Comparison of ENCODE assay signal across 13 cellular contexts in genomic region chr18:61569176-61569892, GRCh38.
DNase-seq lines count a peak whose midpoint lies in the region; ATAC-seq and TF ChIP-seq lines count a peak whose summit lies in the region.
"Had no signal": no experiment of that assay in that cellular context is flagged by ENCODE, and none has a peak within 500 bp of the region (broad histone marks: within the 10 kb centered on the region; RNA-seq: fewer than 3 reads in every experiment).

No MANE protein-coding gene starts in this region.

- POLR2A ChIA-PET in PC-3 (lab: Charles Lee; ENCODE audit: unreplicated experiment) = no interaction called here

- H3K79me2 ChIP-seq in DND-41 (ENCODE audit: insufficient read depth, low read length) = no peaks in the 10 kb centered on the region
- no peaks in the 10 kb centered on the region for H3K79me2 ChIP-seq in PC-3 (ENCODE audit: low read length)

- peaks cover 30% of the 10 kb centered on the region for H3K9me3 Mint-ChIP-seq in osteocyte (ENCODE audit: unreplicated experiment)
- no peaks in the 10 kb centered on the region for H3K9me3 Mint-ChIP-seq in activated T-helper 1 cell treated with anti-CD3 and anti-CD28 coated beads, Interleukin-12 subunit alpha, Interleukin-12 subunit beta, Interleukin-2, Interleukin-4 antibody, amounts not matched to agents 30 ng/mL and 10 ng/mL and 1 ng/mL, durations not matched to agents 14 hours and 24 hours and 36 hours

- DNase-seq in DND-41 = peak; percentile 32
- peak; percentile 58 for DNase-seq in PC-3
- DNase-seq in epidermal melanocyte (ENCODE audit: insufficient read length, low spot score) = peak; percentile 41
- DNase-seq in osteocyte (ENCODE audit: extremely low spot score, unreplicated experiment) = peak; percentile 87
- no peak for DNase-seq in stimulated activated CD4-positive, alpha-beta T cell treated with anti-CD3 and anti-CD28 coated beads, Interleukin-2, amount 100 ng/mL, for 48 hours
- DNase-seq in activated CD4-positive, alpha-beta T cell treated with anti-CD3 and anti-CD28 coated beads for 1 hour = no peak
- no peak for DNase-seq in activated T-helper 1 cell treated with anti-CD3 and anti-CD28 coated beads, Interleukin-12 subunit alpha, Interleukin-12 subunit beta, Interleukin-2, Interleukin-4 antibody, amounts not matched to agents 30 ng/mL and 10 ng/mL and 1 ng/mL, durations not matched to agents 14 hours and 24 hours and 36 hours (ENCODE audit: low spot score)
- DNase-seq: activated T-cell treated with anti-CD3 and anti-CD28 coated beads for 4 hours; DMS79; effector memory CD4-positive, alpha-beta T cell; NCI-H1105 treated with DMSO at 0.1 percent for 48 hours had no signal

- H3K36me3 ChIP-seq in DND-41 (ENCODE audit: insufficient read depth, low read length) (no peaks in the 10 kb centered on the region), PC-3 (ENCODE audit: low read depth, low read length) (no peaks in the 10 kb centered on the region)

- no peak overlapping the region for H3K4me2 ChIP-seq in DND-41 (ENCODE audit: insufficient read depth, low read length)
- peak overlapping the region; percentile 23; the same call in 1 of the 2 replicates for H3K4me2 ChIP-seq in PC-3 (ENCODE audit: low read length)

- no TSS peak for BruUV-seq in PC-3 (replicated peaks; lab: Mats Ljungman, UMichigan)

- no peaks in the 10 kb centered on the region for H3F3A ChIP-seq in PC-3 (ENCODE audit: low read length, unreplicated experiment)

- TF ChIP-seq CTCF in DND-41 (IDR thresholded peaks at IDR 0.05; ENCODE audit: borderline replicate concordance, extremely low read depth, low read length, poor library complexity, severe bottlenecking) = no peak
- no peak for TF ChIP-seq CTCF in PC-3 (conservative IDR thresholded peaks at IDR 0.05; ENCODE audit: low read depth, low read length)
- TF ChIP-seq CTCF in osteocyte (IDR thresholded peaks at IDR 0.05) = no peak

- CTCF ChIA-PET in PC-3 (lab: Charles Lee) = no interaction called here

- peaks cover 5% of the 10 kb centered on the region for H3K36me3 Mint-ChIP-seq in osteocyte (ENCODE audit: unreplicated experiment)
- no peaks in the 10 kb centered on the region for H3K36me3 Mint-ChIP-seq in activated T-helper 1 cell treated with anti-CD3 and anti-CD28 coated beads, Interleukin-12 subunit alpha, Interleukin-12 subunit beta, Interleukin-2, Interleukin-4 antibody, amounts not matched to agents 30 ng/mL and 10 ng/mL and 1 ng/mL, durations not matched to agents 14 hours and 24 hours and 36 hours (ENCODE audit: low read depth)
- H3K36me3 Mint-ChIP-seq: memory B cell had no signal

- intact Hi-C loops in PC-3 (cut with micrococcal nuclease) = no loop called here
- intact Hi-C loops in activated T-helper 1 cell treated with anti-CD3 and anti-CD28 coated beads, Interleukin-12 subunit alpha, Interleukin-12 subunit beta, Interleukin-2, Interleukin-4 antibody, amounts not matched to agents 30 ng/mL and 10 ng/mL and 1 ng/mL, durations not matched to agents 14 hours and 24 hours and 36 hours (cut with micrococcal nuclease) = no loop called here

- H3K4me1 Mint-ChIP-seq in osteocyte (ENCODE audit: unreplicated experiment) = peaks cover 28% of the 10 kb centered on the region
- H3K4me1 Mint-ChIP-seq in activated T-helper 1 cell treated with anti-CD3 and anti-CD28 coated beads, Interleukin-12 subunit alpha, Interleukin-12 subunit beta, Interleukin-2, Interleukin-4 antibody, amounts not matched to agents 30 ng/mL and 10 ng/mL and 1 ng/mL, durations not matched to agents 14 hours and 24 hours and 36 hours (ENCODE audit: low read depth) = no peaks in the 10 kb centered on the region
- H3K4me1 Mint-ChIP-seq: memory B cell had no signal

- H3K27me3 Mint-ChIP-seq in osteocyte (ENCODE audit: unreplicated experiment) = no peaks in the 10 kb centered on the region
- H3K27me3 Mint-ChIP-seq in activated T-helper 1 cell treated with anti-CD3 and anti-CD28 coated beads, Interleukin-12 subunit alpha, Interleukin-12 subunit beta, Interleukin-2, Interleukin-4 antibody, amounts not matched to agents 30 ng/mL and 10 ng/mL and 1 ng/mL, durations not matched to agents 14 hours and 24 hours and 36 hours (ENCODE audit: insufficient read depth) = no peaks in the 10 kb centered on the region

- peaks cover 18% of the 10 kb centered on the region for H3K4me1 ChIP-seq in DND-41 (ENCODE audit: insufficient read depth, low read length)
- H3K4me1 ChIP-seq in PC-3 (ENCODE audit: insufficient read depth, low read length) = 0 out of 2 replicates have a peak, but pooled peaks cover 6% of the 10 kb centered on the region

- H3K27ac ChIP-seq in DND-41 (ENCODE audit: low read length) (no peak overlapping the region; the same call in 1 of the 2 replicates), PC-3 (ENCODE audit: low read length) (no peak overlapping the region)

- H3K9ac ChIP-seq in DND-41 (ENCODE audit: low read depth, low read length) = no peak overlapping the region
- H3K9ac ChIP-seq in PC-3 (ENCODE audit: low read length) = no peak overlapping the region

- H3K9me3 ChIP-seq in DND-41 (ENCODE audit: insufficient read depth, low read length, severe bottlenecking) (no peaks in the 10 kb centered on the region), PC-3 (ENCODE audit: low read length) (no peaks in the 10 kb centered on the region)

- H3K4me3 ChIP-seq in DND-41 (ENCODE audit: low read depth in 1 of 2, low read length in 2 of 2) = no peak overlapping the region
- H3K4me3 ChIP-seq in PC-3 (ENCODE audit: low read length) = no peak overlapping the region

- H3K9me2 ChIP-seq in PC-3 (replicated peaks; ENCODE audit: low read length) = no peaks in the 10 kb centered on the region

- peak; percentile 89 for ATAC-seq in DND-41 (ENCODE audit: insufficient read depth, low read depth)
- ATAC-seq in PC-3 = peak; percentile 33
- no peak for ATAC-seq in GM19467 (IDR thresholded peaks at IDR 0.05; ENCODE audit: unreplicated experiment)

- H4K20me1 ChIP-seq in DND-41 (ENCODE audit: insufficient read depth, low read length) (no peaks in the 10 kb centered on the region), PC-3 (ENCODE audit: low read length) (no peaks in the 10 kb centered on the region)

- H3K27me3 ChIP-seq in DND-41 (ENCODE audit: insufficient read depth, low read length, poor library complexity) = no peaks in the 10 kb centered on the region
- H3K27me3 ChIP-seq in PC-3 (ENCODE audit: low read length) = 0 out of 2 replicates have a peak, but pooled peaks cover 3% of the 10 kb centered on the region

- H3K27ac Mint-ChIP-seq in osteocyte (ENCODE audit: unreplicated experiment) = peak overlapping the region; percentile 98
- no peak overlapping the region for H3K27ac Mint-ChIP-seq in activated T-helper 1 cell treated with anti-CD3 and anti-CD28 coated beads, Interleukin-12 subunit alpha, Interleukin-12 subunit beta, Interleukin-2, Interleukin-4 antibody, amounts not matched to agents 30 ng/mL and 10 ng/mL and 1 ng/mL, durations not matched to agents 14 hours and 24 hours and 36 hours
- H3K27ac Mint-ChIP-seq: memory B cell had no signal

- H3K4me3 Mint-ChIP-seq in osteocyte (ENCODE audit: unreplicated experiment) = peak overlapping the region; percentile 22
- H3K4me3 Mint-ChIP-seq in activated T-helper 1 cell treated with anti-CD3 and anti-CD28 coated beads, Interleukin-12 subunit alpha, Interleukin-12 subunit beta, Interleukin-2, Interleukin-4 antibody, amounts not matched to agents 30 ng/mL and 10 ng/mL and 1 ng/mL, durations not matched to agents 14 hours and 24 hours and 36 hours = no peak overlapping the region
- H3K4me3 Mint-ChIP-seq: memory B cell had no signal

- H2AFZ ChIP-seq in DND-41 (ENCODE audit: low read depth, low read length) = no peak overlapping the region
- H2AFZ ChIP-seq in PC-3 (ENCODE audit: low read length) = no peak overlapping the region

Comparison
In these comparisons a context has a peak if more than half of its experiments do, and no peak if none do; other contexts are left out.
1. DNase-seq: peak in DND-41 (single experiment), PC-3 (single experiment), epidermal melanocyte (single experiment) and osteocyte (single experiment); none in stimulated activated CD4-positive, alpha-beta T cell treated with anti-CD3 and anti-CD28 coated beads, Interleukin-2, amount 100 ng/mL, for 48 hours (0 of 2), activated CD4-positive, alpha-beta T cell treated with anti-CD3 and anti-CD28 coated beads for 1 hour (single experiment) and activated T-helper 1 cell treated with anti-CD3 and anti-CD28 coated beads, Interleukin-12 subunit alpha, Interleukin-12 subunit beta, Interleukin-2, Interleukin-4 antibody, amounts not matched to agents 30 ng/mL and 10 ng/mL and 1 ng/mL, durations not matched to agents 14 hours and 24 hours and 36 hours (single experiment).